In genomic region chr7:67663644-67664043, GRCh38 we compare ENCODE assay signal across 1 cellular context.
TF ChIP-seq lines count a peak whose summit lies in the region.

No MANE protein-coding gene starts in this region.

TF ChIP-seq in GM23338, 12 proteins besides CTCF, POLR2A, EP300 and RAD21 (continued from another document):
- TF ChIP-seq, protein P1, sequence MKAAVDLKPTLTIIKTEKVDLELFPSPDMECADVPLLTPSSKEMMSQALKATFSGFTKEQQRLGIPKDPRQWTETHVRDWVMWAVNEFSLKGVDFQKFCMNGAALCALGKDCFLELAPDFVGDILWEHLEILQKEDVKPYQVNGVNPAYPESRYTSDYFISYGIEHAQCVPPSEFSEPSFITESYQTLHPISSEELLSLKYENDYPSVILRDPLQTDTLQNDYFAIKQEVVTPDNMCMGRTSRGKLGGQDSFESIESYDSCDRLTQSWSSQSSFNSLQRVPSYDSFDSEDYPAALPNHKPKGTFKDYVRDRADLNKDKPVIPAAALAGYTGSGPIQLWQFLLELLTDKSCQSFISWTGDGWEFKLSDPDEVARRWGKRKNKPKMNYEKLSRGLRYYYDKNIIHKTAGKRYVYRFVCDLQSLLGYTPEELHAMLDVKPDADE (IDR thresholded peaks at IDR 0.05) = no peak
- TF ChIP-seq EZH2 (IDR thresholded peaks at IDR 0.05; ENCODE audit: low read depth, unreplicated experiment) (no peak), NANOG (IDR thresholded peaks at IDR 0.05; ENCODE audit: borderline replicate concordance) (no peak), REST (IDR thresholded peaks at IDR 0.05; ENCODE audit: unreplicated experiment) (no peak), POLR2AphosphoS5 (IDR thresholded peaks at IDR 0.05; ENCODE audit: low read depth) (no peak), EZH2phosphoT487 (IDR thresholded peaks at IDR 0.05; ENCODE audit: unreplicated experiment) (no peak)
- TF ChIP-seq, protein P2, sequence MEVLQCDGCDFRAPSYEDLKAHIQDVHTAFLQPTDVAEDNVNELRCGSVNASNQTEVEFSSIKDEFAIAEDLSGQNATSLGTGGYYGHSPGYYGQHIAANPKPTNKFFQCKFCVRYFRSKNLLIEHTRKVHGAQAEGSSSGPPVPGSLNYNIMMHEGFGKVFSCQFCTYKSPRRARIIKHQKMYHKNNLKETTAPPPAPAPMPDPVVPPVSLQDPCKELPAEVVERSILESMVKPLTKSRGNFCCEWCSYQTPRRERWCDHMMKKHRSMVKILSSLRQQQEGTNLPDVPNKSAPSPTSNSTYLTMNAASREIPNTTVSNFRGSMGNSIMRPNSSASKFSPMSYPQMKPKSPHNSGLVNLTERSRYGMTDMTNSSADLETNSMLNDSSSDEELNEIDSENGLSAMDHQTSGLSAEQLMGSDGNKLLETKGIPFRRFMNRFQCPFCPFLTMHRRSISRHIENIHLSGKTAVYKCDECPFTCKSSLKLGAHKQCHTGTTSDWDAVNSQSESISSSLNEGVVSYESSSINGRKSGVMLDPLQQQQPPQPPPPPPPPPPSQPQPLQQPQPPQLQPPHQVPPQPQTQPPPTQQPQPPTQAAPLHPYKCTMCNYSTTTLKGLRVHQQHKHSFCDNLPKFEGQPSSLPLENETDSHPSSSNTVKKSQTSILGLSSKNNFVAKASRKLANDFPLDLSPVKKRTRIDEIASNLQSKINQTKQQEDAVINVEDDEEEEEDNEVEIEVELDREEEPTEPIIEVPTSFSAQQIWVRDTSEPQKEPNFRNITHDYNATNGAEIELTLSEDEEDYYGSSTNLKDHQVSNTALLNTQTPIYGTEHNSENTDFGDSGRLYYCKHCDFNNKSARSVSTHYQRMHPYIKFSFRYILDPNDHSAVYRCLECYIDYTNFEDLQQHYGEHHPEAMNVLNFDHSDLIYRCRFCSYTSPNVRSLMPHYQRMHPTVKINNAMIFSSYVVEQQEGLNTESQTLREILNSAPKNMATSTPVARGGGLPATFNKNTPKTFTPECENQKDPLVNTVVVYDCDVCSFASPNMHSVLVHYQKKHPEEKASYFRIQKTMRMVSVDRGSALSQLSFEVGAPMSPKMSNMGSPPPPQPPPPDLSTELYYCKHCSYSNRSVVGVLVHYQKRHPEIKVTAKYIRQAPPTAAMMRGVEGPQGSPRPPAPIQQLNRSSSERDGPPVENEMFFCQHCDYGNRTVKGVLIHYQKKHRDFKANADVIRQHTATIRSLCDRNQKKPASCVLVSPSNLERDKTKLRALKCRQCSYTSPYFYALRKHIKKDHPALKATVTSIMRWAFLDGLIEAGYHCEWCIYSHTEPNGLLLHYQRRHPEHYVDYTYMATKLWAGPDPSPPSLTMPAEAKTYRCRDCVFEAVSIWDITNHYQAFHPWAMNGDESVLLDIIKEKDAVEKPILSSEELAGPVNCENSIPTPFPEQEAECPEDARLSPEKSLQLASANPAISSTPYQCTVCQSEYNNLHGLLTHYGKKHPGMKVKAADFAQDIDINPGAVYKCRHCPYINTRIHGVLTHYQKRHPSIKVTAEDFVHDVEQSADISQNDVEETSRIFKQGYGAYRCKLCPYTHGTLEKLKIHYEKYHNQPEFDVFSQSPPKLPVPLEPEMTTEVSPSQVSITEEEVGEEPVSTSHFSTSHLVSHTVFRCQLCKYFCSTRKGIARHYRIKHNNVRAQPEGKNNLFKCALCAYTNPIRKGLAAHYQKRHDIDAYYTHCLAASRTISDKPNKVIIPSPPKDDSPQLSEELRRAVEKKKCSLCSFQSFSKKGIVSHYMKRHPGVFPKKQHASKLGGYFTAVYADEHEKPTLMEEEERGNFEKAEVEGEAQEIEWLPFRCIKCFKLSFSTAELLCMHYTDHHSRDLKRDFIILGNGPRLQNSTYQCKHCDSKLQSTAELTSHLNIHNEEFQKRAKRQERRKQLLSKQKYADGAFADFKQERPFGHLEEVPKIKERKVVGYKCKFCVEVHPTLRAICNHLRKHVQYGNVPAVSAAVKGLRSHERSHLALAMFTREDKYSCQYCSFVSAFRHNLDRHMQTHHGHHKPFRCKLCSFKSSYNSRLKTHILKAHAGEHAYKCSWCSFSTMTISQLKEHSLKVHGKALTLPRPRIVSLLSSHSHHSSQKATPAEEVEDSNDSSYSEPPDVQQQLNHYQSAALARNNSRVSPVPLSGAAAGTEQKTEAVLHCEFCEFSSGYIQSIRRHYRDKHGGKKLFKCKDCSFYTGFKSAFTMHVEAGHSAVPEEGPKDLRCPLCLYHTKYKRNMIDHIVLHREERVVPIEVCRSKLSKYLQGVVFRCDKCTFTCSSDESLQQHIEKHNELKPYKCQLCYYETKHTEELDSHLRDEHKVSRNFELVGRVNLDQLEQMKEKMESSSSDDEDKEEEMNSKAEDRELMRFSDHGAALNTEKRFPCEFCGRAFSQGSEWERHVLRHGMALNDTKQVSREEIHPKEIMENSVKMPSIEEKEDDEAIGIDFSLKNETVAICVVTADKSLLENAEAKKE (CRISPR knock-in tag; IDR thresholded peaks at IDR 0.05) = no peak
